20 cellular contexts compared by ENCODE assay signal in genomic region chr2:176678571-176678970, GRCh38.
DNase-seq lines count a peak whose midpoint lies in the region; ATAC-seq, FAIRE-seq and TF ChIP-seq lines count a peak whose summit lies in the region.
"Had no signal": no experiment of that assay in that cellular context is flagged by ENCODE, and none has a peak within 500 bp of the region (broad histone marks: within the 10 kb centered on the region; RNA-seq: fewer than 3 reads in every experiment).

No MANE protein-coding gene starts in this region.

- intact Hi-C loops in A673 (cut with micrococcal nuclease; ENCODE audit: unreplicated experiment) (loop anchor here (5.0 kb wide), 1 partner anchor 134 kb away; no protein-coding TSS in a partner anchor), K562 (cut with micrococcal nuclease) (no loop called here)

- H3K4me1 ChIP-seq in A673 (ENCODE audit: insufficient read depth, low read length, poor library complexity, severe bottlenecking), result peaks cover 94% of the 10 kb centered on the region
- H3K4me1 ChIP-seq in Karpas-422 (ENCODE audit: low read length), result peaks cover 100% of the 10 kb centered on the region
- no peaks in the 10 kb centered on the region for H3K4me1 ChIP-seq in K562 (replicated peaks in 1 of 2; ENCODE audit: control insufficient read depth in 2 of 2, insufficient read depth in 2 of 2, low read length in 2 of 2)
- H3K4me1 ChIP-seq: A549, HAP-1 had no signal

- no peaks in the 10 kb centered on the region for H3K79me2 ChIP-seq in Karpas-422 (ENCODE audit: low read length)
- no peaks in the 10 kb centered on the region for H3K79me2 ChIP-seq in K562 (ENCODE audit: control insufficient read depth, insufficient read depth, low read length)

- H3K9ac ChIP-seq in Karpas-422 (ENCODE audit: low read length) (peak overlapping the region; percentile 31), K562 (ENCODE audit: insufficient read depth in 1 of 2, low read depth in 2 of 2, low read length in 2 of 2) (no peak overlapping the region)
- H3K9ac ChIP-seq: GM23248 had no signal

- H3K4me3 ChIP-seq in A673 (ENCODE audit: low read depth, low read length, poor library complexity, severe bottlenecking) (no peak overlapping the region), Karpas-422 (ENCODE audit: low read length) (no peak overlapping the region), K562 (no peak overlapping the region)
- H3K4me3 ChIP-seq: A549, GM23248, HAP-1 had no signal

- TF ChIP-seq RAD21 in K562 (CRISPR knock-in tag; conservative IDR thresholded peaks at IDR 0.05 in 1 of 2, IDR thresholded peaks at IDR 0.05 in 1 of 2), result no peak

- no peak for TF ChIP-seq CTCF in A673 (conservative IDR thresholded peaks at IDR 0.05; ENCODE audit: low read depth, low read length)
- TF ChIP-seq CTCF in K562 (IDR thresholded peaks at IDR 0.05 in 2 of 3, conservative IDR thresholded peaks at IDR 0.05 in 1 of 3; ENCODE audit: insufficient read depth in 2 of 3, low read depth in 1 of 3, low read length in 3 of 3), result no peak

- BruUV-seq in A673 (replicated peaks; lab: Mats Ljungman, UMichigan) (TSS peak; percentile 25), K562 (replicated peaks; lab: Mats Ljungman, UMichigan) (no TSS peak)

- CTCF ChIA-PET in A673 (lab: Charles Lee), result interaction anchor here (0.5 kb wide), 1 partner anchor 139 kb away, joined by 7 read pairs; no protein-coding TSS in a partner anchor
- CTCF ChIA-PET in K562 (lab: Yijun Ruan, JAX; ENCODE audit: low intra/inter-chr PET ratio), result interaction anchor here (0.6 kb wide), 1 partner anchor 762 kb away, joined by 3 read pairs; no protein-coding TSS in a partner anchor

- ATAC-seq in K562 (no peak), GM18517 (IDR thresholded peaks at IDR 0.05; ENCODE audit: unreplicated experiment) (no peak)
- ATAC-seq: A549 had no signal

- H3K36me3 ChIP-seq in A673 (ENCODE audit: insufficient read depth, low read length, poor library complexity, severe bottlenecking), result no peaks in the 10 kb centered on the region
- H3K36me3 ChIP-seq in Karpas-422 (ENCODE audit: insufficient read depth, low read length), result no peaks in the 10 kb centered on the region
- no peaks in the 10 kb centered on the region for H3K36me3 ChIP-seq in K562 (ENCODE audit: control insufficient read depth, insufficient read depth, low read length)
- H3K36me3 ChIP-seq: HAP-1 had no signal

- peak overlapping the region; percentile 17 for H3K4me2 ChIP-seq in Karpas-422 (ENCODE audit: low read depth, low read length, poor library complexity, severe bottlenecking)
- no peak overlapping the region for H3K4me2 ChIP-seq in K562 (ENCODE audit: insufficient read depth, low read length)
- H3K4me2 ChIP-seq: A549 had no signal

- H3K27ac ChIP-seq in A673 (ENCODE audit: low read depth, low read length, poor library complexity, severe bottlenecking) (peak overlapping the region; percentile 91), Karpas-422 (ENCODE audit: low read length) (peak overlapping the region; percentile 100), K562 (ENCODE audit: extremely low read depth, low read depth, low read length) (no peak overlapping the region)
- H3K27ac ChIP-seq: A549, GM23248 had no signal

- no peaks in the 10 kb centered on the region for H4K20me1 ChIP-seq in Karpas-422 (ENCODE audit: insufficient read depth, low read depth, low read length)
- H4K20me1 ChIP-seq in K562 (replicated peaks; ENCODE audit: control insufficient read depth, insufficient read depth, low read length), result no peaks in the 10 kb centered on the region

- TF ChIP-seq EP300 in K562 (IDR thresholded peaks at IDR 0.05; ENCODE audit: low read length), result no peak

- WGBS in K562 (ENCODE audit: insufficient coverage, low coverage, missing lambda C conversion rate), result 2% methylated on average over 5 of the region's 5 CpGs

- POLR2A ChIA-PET in A673 (lab: Charles Lee; ENCODE audit: low non-redundant PET), result interaction anchor here (0.5 to 0.6 kb wide), 2 partner anchors 22 to 548 kb away, joined by 5 to 9 read pairs; no protein-coding TSS in a partner anchor
- POLR2A ChIA-PET in K562 (lab: Yijun Ruan, JAX), result no interaction called here

- H3K9me2 ChIP-seq in Karpas-422 (replicated peaks; ENCODE audit: insufficient read depth, low read length), result no peaks in the 10 kb centered on the region

- no peaks in the 10 kb centered on the region for H3K9me1 ChIP-seq in K562 (ENCODE audit: control insufficient read depth, insufficient read depth, low read length)

- no peak for DNase-seq in A673 (ENCODE audit: low spot score)
- no peak for DNase-seq in Karpas-422
- DNase-seq in K562 (ENCODE audit: extremely low read depth in 1 of 4, low spot score in 3 of 4), result no peak
- no peak for DNase-seq in NCI-H69 (lab: John Stamatoyannopoulos, UW)
- DNase-seq in SHP77 treated with DMSO at 0.1 percent for 48 hours (lab: John Stamatoyannopoulos, UW), result no peak
- DNase-seq: 8988T; C1 segment of cervical spinal cord; Calu3; CD4-positive, alpha-beta memory T cell; COR-L47; DMS79 treated with DMSO at 0.1 percent for 48 hours; GF-D8; HFFc6 had no signal

- H2AFZ ChIP-seq in Karpas-422 (ENCODE audit: low read length), result 0 out of 2 replicates have a peak overlapping the region, but pooled peaks have one; percentile 41
- H2AFZ ChIP-seq in K562 (ENCODE audit: low read depth, low read length), result no peak overlapping the region
- H2AFZ ChIP-seq: GM23248 had no signal

- in situ Hi-C loops in K562 (cut with MboI), result no loop called here

- no peak for TF ChIP-seq POLR2A in K562 (conservative IDR thresholded peaks at IDR 0.05)

- no peaks in the 10 kb centered on the region for H3K9me3 ChIP-seq in A673 (ENCODE audit: low read depth, low read length, poor library complexity, severe bottlenecking)
- H3K9me3 ChIP-seq in Karpas-422 (ENCODE audit: low read length), result no peaks in the 10 kb centered on the region
- no peaks in the 10 kb centered on the region for H3K9me3 ChIP-seq in K562 (replicated peaks; ENCODE audit: control insufficient read depth, insufficient read depth, low read depth, low read length)
- H3K9me3 ChIP-seq: A549, HAP-1 had no signal

- H3K27me3 ChIP-seq in A673 (replicated peaks; ENCODE audit: insufficient read depth, low read depth, low read length, poor library complexity) (no peaks in the 10 kb centered on the region), Karpas-422 (ENCODE audit: low read length) (no peaks in the 10 kb centered on the region), K562 (ENCODE audit: control insufficient read depth in 2 of 2, insufficient read depth in 2 of 2, low read length in 2 of 2) (no peaks in the 10 kb centered on the region)

- no peak for FAIRE-seq in K562 (lab: Jason Lieb, UNC)
- FAIRE-seq: A549, GM12891, GM18507, GM19239 had no signal

TF ChIP-seq in K562, 482 proteins besides CTCF, POLR2A, EP300 and RAD21:
- TF ChIP-seq ZNF282 (CRISPR knock-in tag; IDR thresholded peaks at IDR 0.05) (no peak), EZH2 (IDR thresholded peaks at IDR 0.05; ENCODE audit: borderline replicate concordance, low read depth, low read length) (no peak), ZNF316 (IDR thresholded peaks at IDR 0.05) (0 out of 2 replicates have a peak, but pooled peaks have one; percentile 17), MYNN (IDR thresholded peaks at IDR 0.05) (no peak), MYNN (CRISPR knock-in tag; IDR thresholded peaks at IDR 0.05) (no peak), MAFG (tag; conservative IDR thresholded peaks at IDR 0.05) (0 out of 2 replicates have a peak, but pooled peaks have one; percentile 11), GATAD2B (IDR thresholded peaks at IDR 0.05; ENCODE audit: borderline replicate concordance) (no peak), HEY1 (CRISPR knock-in tag; IDR thresholded peaks at IDR 0.05; ENCODE audit: borderline replicate concordance) (no peak), SRSF3 (IDR thresholded peaks at IDR 0.05; ENCODE audit: insufficient read depth, low read length) (no peak)
